Comparison of ENCODE assay signal across 25 cellular contexts in the genomic region with DNA sequence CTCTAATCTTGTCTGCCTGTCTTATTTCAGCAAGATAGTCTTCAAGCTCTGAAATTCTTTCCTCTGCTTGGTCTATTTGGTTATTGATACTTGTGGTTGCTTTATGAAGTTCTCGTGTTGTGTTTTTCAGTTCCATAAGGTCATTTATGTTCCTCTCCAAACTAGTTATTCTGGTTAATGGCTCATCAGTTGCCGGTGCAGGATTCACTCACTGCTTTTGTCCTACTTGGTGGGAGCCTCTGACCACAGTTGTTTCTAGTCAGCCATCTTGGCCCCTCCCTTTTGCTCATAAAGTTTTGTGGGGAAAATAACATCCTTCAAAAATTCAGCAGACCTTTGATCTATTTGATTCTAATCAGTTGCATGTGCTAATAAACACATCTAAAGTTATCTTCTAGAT.
"Had no signal": no experiment of that assay in that cellular context is flagged by ENCODE, and none has a peak within 500 bp of the region (broad histone marks: within the 10 kb centered on the region; RNA-seq: fewer than 3 reads in every experiment).

No MANE protein-coding gene starts in this region.

- DNase-seq: dermis blood vessel endothelial cell; dorsolateral prefrontal cortex; effector CD4-positive, alpha-beta T cell; effector memory CD4-positive, alpha-beta T cell; esophagus squamous epithelium; foreskin fibroblast; foreskin melanocyte; gastrocnemius medialis; glutamatergic neuron; head of caudate nucleus; heart right ventricle; hippocampal formation; left cardiac atrium; left lung; left ventricle myocardium superior; lower lobe of right lung; mesenchymal stem cell; mucosa of descending colon; naive B cell had no signal

- H3K4me1 ChIP-seq: esophagus squamous epithelium, gastrocnemius medialis, heart right ventricle, left lung, lower lobe of right lung had no signal

- H3K36me3 Mint-ChIP-seq: naive B cell had no signal

- H3K27me3 ChIP-seq: dorsolateral prefrontal cortex, esophagus squamous epithelium, gastrocnemius medialis, heart right ventricle, left lung had no signal

- H3K27me3 Mint-ChIP-seq: naive B cell had no signal

- H3K27ac Mint-ChIP-seq: mesothelial cell of epicardium, naive B cell had no signal

- H3K9me3 ChIP-seq: esophagus squamous epithelium, gastrocnemius medialis, left lung, lower lobe of right lung, mucosa of descending colon had no signal

- H3K4me1 Mint-ChIP-seq: mesothelial cell of epicardium, naive B cell had no signal

- H3K36me3 ChIP-seq: esophagus squamous epithelium, gastrocnemius medialis, heart right ventricle, left lung, lower lobe of right lung had no signal

- ATAC-seq: gastrocnemius medialis, heart right ventricle, left cardiac atrium, left lung, left ventricle myocardium superior, lower lobe of right lung, mucosa of descending colon had no signal

- H3K4me3 Mint-ChIP-seq: mesothelial cell of epicardium, naive B cell had no signal

- H3K4me3 ChIP-seq: coronary artery, dorsolateral prefrontal cortex, esophagus squamous epithelium, gastrocnemius medialis, heart right ventricle, left lung, lower lobe of right lung, mucosa of descending colon had no signal

- FAIRE-seq: colon, endothelial cell of umbilical vein, islet of Langerhans, keratinocyte had no signal

- H3K27ac ChIP-seq: coronary artery, dorsolateral prefrontal cortex, esophagus squamous epithelium, gastrocnemius medialis, heart right ventricle, left lung, lower lobe of right lung had no signal
